ENCODE assay signal across 13 cellular contexts in genomic region chr1:173355281-173356031, GRCh38.
DNase-seq lines count a peak whose midpoint lies in the region; ATAC-seq, FAIRE-seq and TF ChIP-seq lines count a peak whose summit lies in the region.
"Had no signal": no experiment of that assay in that cellular context is flagged by ENCODE, and none has a peak within 500 bp of the region (broad histone marks: within the 10 kb centered on the region; RNA-seq: fewer than 3 reads in every experiment).

No MANE protein-coding gene starts in this region.

- H3K79me2 ChIP-seq in K562 (ENCODE audit: control insufficient read depth, insufficient read depth, low read length), result no peaks in the 10 kb centered on the region
- no peaks in the 10 kb centered on the region for H3K79me2 ChIP-seq in osteoblast (ENCODE audit: insufficient read depth, low read length)

- no peak for TF ChIP-seq POLR2A in K562 (conservative IDR thresholded peaks at IDR 0.05)

- intact Hi-C loops in K562 (cut with micrococcal nuclease), result no loop called here
- intact Hi-C loops in left cardiac atrium (cut with DNase I), result no loop called here

- H4K20me1 ChIP-seq in K562 (replicated peaks; ENCODE audit: control insufficient read depth, insufficient read depth, low read length) (no peaks in the 10 kb centered on the region), osteoblast (ENCODE audit: insufficient read depth, low read length) (no peaks in the 10 kb centered on the region)

- H3K27ac ChIP-seq in K562 (ENCODE audit: extremely low read depth, low read depth, low read length), result peak overlapping the region; percentile 43; the same call in 2 of the 3 replicates
- no peak overlapping the region for H3K27ac ChIP-seq in small intestine (ENCODE audit: low read depth in 1 of 2, low read length in 1 of 2)
- no peak overlapping the region for H3K27ac ChIP-seq in osteoblast (ENCODE audit: low read depth, low read length)
- H3K27ac ChIP-seq: neural progenitor cell had no signal

- in situ Hi-C loops in K562 (cut with MboI), result no loop called here

- FAIRE-seq in K562 (lab: Jason Lieb, UNC) (peak; percentile 88), small intestine (lab: Jason Lieb, UNC) (no peak)
- FAIRE-seq: colon, RCC 7860 had no signal

- POLR2A ChIA-PET in K562 (lab: Yijun Ruan, JAX), result no interaction called here

- H3K36me3 ChIP-seq in K562 (ENCODE audit: control insufficient read depth, insufficient read depth, low read length) (no peaks in the 10 kb centered on the region), small intestine (ENCODE audit: control insufficient read depth in 2 of 2, insufficient read depth in 2 of 2, low read length in 2 of 2) (no peaks in the 10 kb centered on the region), osteoblast (ENCODE audit: insufficient read depth, low read length) (no peaks in the 10 kb centered on the region)
- H3K36me3 ChIP-seq: neural progenitor cell had no signal

- CTCF ChIA-PET in K562 (lab: Yijun Ruan, JAX; ENCODE audit: low intra/inter-chr PET ratio), result no interaction called here

- H2AFZ ChIP-seq in K562 (ENCODE audit: low read depth, low read length) (no peak overlapping the region), osteoblast (ENCODE audit: low read length) (no peak overlapping the region)
- H2AFZ ChIP-seq: neural progenitor cell had no signal

- no peaks in the 10 kb centered on the region for H3K9me1 ChIP-seq in K562 (ENCODE audit: control insufficient read depth, insufficient read depth, low read length)

- no TSS peak for BruUV-seq in K562 (replicated peaks; lab: Mats Ljungman, UMichigan)

- H3K27me3 ChIP-seq in K562 (ENCODE audit: control insufficient read depth in 2 of 2, insufficient read depth in 2 of 2, low read length in 2 of 2), result no peaks in the 10 kb centered on the region
- H3K27me3 ChIP-seq in small intestine (ENCODE audit: control insufficient read depth in 2 of 2, insufficient read depth in 2 of 2, low read length in 2 of 2), result no peaks in the 10 kb centered on the region
- H3K27me3 ChIP-seq in osteoblast (ENCODE audit: insufficient read depth, low read length), result no peaks in the 10 kb centered on the region
- H3K27me3 ChIP-seq: neural progenitor cell had no signal

- H3K4me3 ChIP-seq in GM12875 (ENCODE audit: low read depth, low read length) (peak overlapping the region; percentile 15), K562 (0 out of 2 replicates have a peak overlapping the region, but pooled peaks have one; percentile 1), small intestine (ENCODE audit: low read depth in 1 of 2, low read length in 2 of 2) (no peak overlapping the region), osteoblast (ENCODE audit: insufficient read depth, low read length) (no peak overlapping the region)
- H3K4me3 ChIP-seq: neural progenitor cell had no signal

- H3K4me2 ChIP-seq in K562 (ENCODE audit: insufficient read depth, low read length), result peak overlapping the region; percentile 47
- H3K4me2 ChIP-seq in osteoblast (ENCODE audit: insufficient read depth, low read length), result no peak overlapping the region
- H3K4me2 ChIP-seq: neural progenitor cell had no signal

- DNase-seq in K562 (ENCODE audit: extremely low read depth in 1 of 4, low spot score in 3 of 4), result peak in 2 of 4 experiments; percentile 68 to 88
- DNase-seq in left cardiac atrium, result no peak
- no peak for DNase-seq in small intestine
- no peak for DNase-seq in cerebellar nuclear complex (lab: John Stamatoyannopoulos, UW)
- no peak for DNase-seq in osteoblast (ENCODE audit: insufficient read length, low spot score, missing footprints)
- DNase-seq: H7, NCI-H1092 treated with DMSO at 0.1 percent for 48 hours had no signal

- H3K9me3 ChIP-seq in K562 (replicated peaks; ENCODE audit: control insufficient read depth, insufficient read depth, low read depth, low read length), result peaks cover 7% of the 10 kb centered on the region; the same call in 1 of the 2 replicates
- no peaks in the 10 kb centered on the region for H3K9me3 ChIP-seq in small intestine (ENCODE audit: control insufficient read depth, low read depth)
- H3K9me3 ChIP-seq in osteoblast (ENCODE audit: low read depth, low read length), result no peaks in the 10 kb centered on the region

- H3K4me1 ChIP-seq in K562 (replicated peaks in 1 of 2; ENCODE audit: control insufficient read depth in 2 of 2, insufficient read depth in 2 of 2, low read length in 2 of 2), result peaks cover 0 to 18% of the 10 kb centered on the region in 2 experiments; a peak in 3 of 5 replicates
- peaks cover 0 to 3% of the 10 kb centered on the region in 2 donors for H3K4me1 ChIP-seq in small intestine (ENCODE audit: control insufficient read depth in 2 of 2, insufficient read depth in 1 of 2, low read depth in 1 of 2, low read length in 1 of 2)
- H3K4me1 ChIP-seq in osteoblast (ENCODE audit: insufficient read depth, low read length), result no peaks in the 10 kb centered on the region
- H3K4me1 ChIP-seq: neural progenitor cell had no signal

- 0% methylated on average over 5 of the region's 5 CpGs for whole genome bisulfite sequencing in K562 (ENCODE audit: insufficient coverage, low coverage, missing lambda C conversion rate)
- 70 to 79% (median 73%) methylated on average over 5 of the region's 5 CpGs for WGBS in small intestine, 3 donors

- no peak for TF ChIP-seq CTCF in GM12875 (IDR thresholded peaks at IDR 0.05; ENCODE audit: borderline replicate concordance, insufficient read depth, low read depth, low read length)
- TF ChIP-seq CTCF in K562 (IDR thresholded peaks at IDR 0.05 in 2 of 3, conservative IDR thresholded peaks at IDR 0.05 in 1 of 3; ENCODE audit: insufficient read depth in 2 of 3, low read depth in 1 of 3, low read length in 3 of 3), result no peak; a peak in 1 of 6 replicates
- no peak for TF ChIP-seq CTCF in osteoblast (IDR thresholded peaks at IDR 0.05; ENCODE audit: extremely low read depth, low read depth, low read length)

- H3K9ac ChIP-seq in K562 (ENCODE audit: insufficient read depth in 1 of 2, low read depth in 2 of 2, low read length in 2 of 2), result no peak overlapping the region; a peak in 1 of 4 replicates
- H3K9ac ChIP-seq: neural progenitor cell had no signal

- TF ChIP-seq RAD21 in K562 (CRISPR knock-in tag; conservative IDR thresholded peaks at IDR 0.05 in 1 of 2, IDR thresholded peaks at IDR 0.05 in 1 of 2), result no peak; a peak in 1 of 4 replicates

- peak; percentile 90 for TF ChIP-seq EP300 in K562 (IDR thresholded peaks at IDR 0.05; ENCODE audit: low read length)

- ATAC-seq in GM19468 (IDR thresholded peaks at IDR 0.05; ENCODE audit: extremely low read depth, unreplicated experiment) (peak; percentile 9), HG03342 (IDR thresholded peaks at IDR 0.05; ENCODE audit: unreplicated experiment) (peak; percentile 71), K562 (peak; percentile 95), left cardiac atrium (no peak)

TF ChIP-seq in K562, 482 proteins besides CTCF, POLR2A, EP300 and RAD21 (continues in another document):
- TF ChIP-seq ARNT (IDR thresholded peaks at IDR 0.05) (peak in 1 of 2 experiments; percentile 85; a peak in 1 of 4 replicates), SAFB2 (IDR thresholded peaks at IDR 0.05; ENCODE audit: borderline replicate concordance, low read depth, low read length, severe bottlenecking) (no peak), MED1 (CRISPR knock-in tag; IDR thresholded peaks at IDR 0.05; ENCODE audit: borderline replicate concordance) (no peak), HDAC1 (IDR thresholded peaks at IDR 0.05) (peak in 1 of 2 experiments; percentile 92; a peak in 2 of 4 replicates), MYNN (IDR thresholded peaks at IDR 0.05) (no peak), MYNN (CRISPR knock-in tag; IDR thresholded peaks at IDR 0.05) (no peak), CEBPZ (IDR thresholded peaks at IDR 0.05; ENCODE audit: borderline replicate concordance, low read depth, low read length) (no peak), ZNF197 (CRISPR knock-in tag; IDR thresholded peaks at IDR 0.05; ENCODE audit: low read depth) (peak; percentile 76; the same call in 1 of the 2 replicates), CREB3L1 (IDR thresholded peaks at IDR 0.05; ENCODE audit: borderline replicate concordance, low read depth) (no peak), JUNB (CRISPR knock-in tag; conservative IDR thresholded peaks at IDR 0.05) (0 out of 2 replicates have a peak, but pooled peaks have one; percentile 45)

Comparison
In these comparisons a context has a peak if more than half of its experiments do, and no peak if none do; other contexts are left out.
1. H3K4me3 ChIP-seq: peak in GM12875 (single experiment) and K562 (single experiment); none in small intestine (0 of 2) and osteoblast (single experiment).
2. ATAC-seq: peak in GM19468 (single experiment), HG03342 (single experiment) and K562 (single experiment); none in left cardiac atrium (0 of 2).